ENCODE assay signal across 28 cellular contexts in the genomic region with DNA sequence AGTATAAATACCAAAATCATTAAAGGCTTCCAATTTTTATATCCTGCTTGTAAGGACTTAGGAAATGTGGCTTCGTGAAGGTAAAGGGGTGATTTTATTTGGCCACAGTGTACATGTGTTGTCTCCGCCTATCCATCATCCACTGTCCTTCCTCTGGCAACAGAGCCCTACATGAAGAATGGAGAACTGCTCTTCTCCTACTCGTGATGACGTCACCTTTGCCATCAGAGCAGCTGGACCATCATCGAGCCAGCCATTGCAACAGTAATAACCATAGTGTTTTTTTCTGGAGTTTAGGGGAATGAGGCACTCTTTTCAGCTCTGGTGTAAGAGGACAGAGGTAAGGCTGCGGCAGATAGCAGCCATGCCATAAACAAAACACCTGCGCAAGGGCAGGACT.
"Had no signal": no experiment of that assay in that cellular context is flagged by ENCODE, and none has a peak within 500 bp of the region (broad histone marks: within the 10 kb centered on the region; RNA-seq: fewer than 3 reads in every experiment).

No MANE protein-coding gene starts in this region.

- H3K36me3 ChIP-seq: breast epithelium, esophagus muscularis mucosa, left lung, lower lobe of right lung, thyroid gland, upper lobe of left lung had no signal

- H3K4me3 Mint-ChIP-seq: activated B cell treated with CpG ODN at 0.5 μM for 24 hours; activated CD8-positive, alpha-beta T cell treated with anti-CD3 and anti-CD28 coated beads for 36 hours; activated T-cell treated with anti-CD3 and anti-CD28 coated beads, Interleukin-2, amount 50 U/mL, for 4 hours; activated T-helper 17 cell treated with anti-CD3 and anti-CD28 coated beads, Interleukin-2, amount 50 U/mL, for 72 hours; dendritic cell treated with granulocyte-macrophage colony-stimulating factor and Interleukin-4, amounts not matched to agents 40 ng/mL and 50 ng/mL, for 4 days; endodermal cell; natural killer cell treated with Interleukin-12 subunit alpha and Interleukin-12 subunit beta and Interleukin-15 and Interleukin-18, amount 100 ng/mL, for 72 hours; stimulated activated effector memory CD8-positive, alpha-beta T cell treated with anti-CD3 and anti-CD28 coated beads, Interleukin-12 subunit alpha, Interleukin-12 subunit beta, amount 100 ng/mL, for 72 hours; stimulated activated naive CD8-positive, alpha-beta T cell treated with anti-CD3 and anti-CD28 coated beads, Interleukin-15, Interleukin-2, amounts not matched to agents 100 ng/mL and 50 ng/mL, for 24 hours; T-helper 17 cell had no signal

- DNase-seq: activated B cell treated with CpG ODN at 0.5 μM for 24 hours; activated CD4-positive, alpha-beta T cell treated with anti-CD3 and anti-CD28 coated beads, Interleukin-2, amount 50 U/mL, for 1 hour; activated CD8-positive, alpha-beta T cell treated with anti-CD3 and anti-CD28 coated beads for 36 hours; activated gamma-delta T cell treated with Interleukin-2 at 50 U/mL for 16 hours; activated naive CD4-positive, alpha-beta T cell treated with anti-CD3 and anti-CD28 coated beads, Interleukin-2, amount 50 U/mL, for 16 hours; activated T-cell treated with anti-CD3 and anti-CD28 coated beads, Interleukin-2, amount 50 U/mL, for 4 hours; central memory CD4-positive, alpha-beta T cell; endodermal cell; foreskin melanocyte; left lung; lower lobe of right lung; mesendoderm; mucosa of descending colon; right cardiac atrium; stimulated activated CD4-positive, alpha-beta T cell treated with anti-CD3 and anti-CD28 coated beads, Interleukin-12 subunit alpha, Interleukin-12 subunit beta, amount 100 ng/mL, for 4 hours; stimulated activated CD4-positive, alpha-beta T cell treated with anti-CD3 and anti-CD28 coated beads, Interleukin-4, amount 100 ng/mL, for 24 hours; T-helper 17 cell; T1000; thyroid gland; upper lobe of left lung had no signal

- H3K27ac ChIP-seq: breast epithelium, esophagus muscularis mucosa, left lung, lower lobe of right lung, thyroid gland, upper lobe of left lung had no signal

- H3K9me3 Mint-ChIP-seq: activated B cell treated with CpG ODN at 0.5 μM for 24 hours; activated CD8-positive, alpha-beta T cell treated with anti-CD3 and anti-CD28 coated beads for 36 hours; activated T-cell treated with anti-CD3 and anti-CD28 coated beads, Interleukin-2, amount 50 U/mL, for 4 hours; activated T-helper 17 cell treated with anti-CD3 and anti-CD28 coated beads, Interleukin-2, amount 50 U/mL, for 72 hours; dendritic cell treated with granulocyte-macrophage colony-stimulating factor and Interleukin-4, amounts not matched to agents 40 ng/mL and 50 ng/mL, for 4 days; natural killer cell treated with Interleukin-12 subunit alpha and Interleukin-12 subunit beta and Interleukin-15 and Interleukin-18, amount 100 ng/mL, for 72 hours; stimulated activated effector memory CD8-positive, alpha-beta T cell treated with anti-CD3 and anti-CD28 coated beads, Interleukin-12 subunit alpha, Interleukin-12 subunit beta, amount 100 ng/mL, for 72 hours; stimulated activated naive CD8-positive, alpha-beta T cell treated with anti-CD3 and anti-CD28 coated beads, Interleukin-15, Interleukin-2, amounts not matched to agents 100 ng/mL and 50 ng/mL, for 24 hours had no signal

- H3K4me3 ChIP-seq: breast epithelium, esophagus muscularis mucosa, left lung, lower lobe of right lung, mucosa of descending colon, thyroid gland, upper lobe of left lung had no signal

- H3K27me3 Mint-ChIP-seq: activated B cell treated with CpG ODN at 0.5 μM for 24 hours; activated CD8-positive, alpha-beta T cell treated with anti-CD3 and anti-CD28 coated beads for 36 hours; activated T-helper 17 cell treated with anti-CD3 and anti-CD28 coated beads, Interleukin-2, amount 50 U/mL, for 72 hours; dendritic cell treated with granulocyte-macrophage colony-stimulating factor and Interleukin-4, amounts not matched to agents 40 ng/mL and 50 ng/mL, for 4 days; natural killer cell treated with Interleukin-12 subunit alpha and Interleukin-12 subunit beta and Interleukin-15 and Interleukin-18, amount 100 ng/mL, for 72 hours; stimulated activated naive CD8-positive, alpha-beta T cell treated with anti-CD3 and anti-CD28 coated beads, Interleukin-15, Interleukin-2, amounts not matched to agents 100 ng/mL and 50 ng/mL, for 24 hours; T-helper 17 cell had no signal

- ATAC-seq: activated CD8-positive, alpha-beta T cell treated with anti-CD3 and anti-CD28 coated beads for 36 hours; activated T-cell treated with anti-CD3 and anti-CD28 coated beads, Interleukin-2, amount 50 U/mL, for 4 hours; activated T-helper 17 cell treated with anti-CD3 and anti-CD28 coated beads, Interleukin-2, amount 50 U/mL, for 72 hours; left lung; lower lobe of right lung; mucosa of descending colon; natural killer cell treated with Interleukin-12 subunit alpha and Interleukin-12 subunit beta and Interleukin-15 and Interleukin-18, amount 100 ng/mL, for 72 hours; right cardiac atrium; stimulated activated effector memory CD8-positive, alpha-beta T cell treated with anti-CD3 and anti-CD28 coated beads, Interleukin-12 subunit alpha, Interleukin-12 subunit beta, amount 100 ng/mL, for 72 hours; T-helper 17 cell had no signal

- H3K9me3 ChIP-seq: breast epithelium, esophagus muscularis mucosa, left lung, lower lobe of right lung, mucosa of descending colon, thyroid gland, upper lobe of left lung had no signal

- H3K36me3 Mint-ChIP-seq: natural killer cell treated with Interleukin-12 subunit alpha and Interleukin-12 subunit beta and Interleukin-15 and Interleukin-18, amount 100 ng/mL, for 72 hours had no signal

- H3K27me3 ChIP-seq: breast epithelium, esophagus muscularis mucosa, left lung, thyroid gland, upper lobe of left lung had no signal

- H3K27ac Mint-ChIP-seq: activated B cell treated with CpG ODN at 0.5 μM for 24 hours; activated CD8-positive, alpha-beta T cell treated with anti-CD3 and anti-CD28 coated beads for 36 hours; activated T-helper 17 cell treated with anti-CD3 and anti-CD28 coated beads, Interleukin-2, amount 50 U/mL, for 72 hours; dendritic cell treated with granulocyte-macrophage colony-stimulating factor and Interleukin-4, amounts not matched to agents 40 ng/mL and 50 ng/mL, for 4 days; endodermal cell; natural killer cell treated with Interleukin-12 subunit alpha and Interleukin-12 subunit beta and Interleukin-15 and Interleukin-18, amount 100 ng/mL, for 72 hours; stimulated activated effector memory CD8-positive, alpha-beta T cell treated with anti-CD3 and anti-CD28 coated beads, Interleukin-12 subunit alpha, Interleukin-12 subunit beta, amount 100 ng/mL, for 72 hours; stimulated activated naive CD8-positive, alpha-beta T cell treated with anti-CD3 and anti-CD28 coated beads, Interleukin-15, Interleukin-2, amounts not matched to agents 100 ng/mL and 50 ng/mL, for 24 hours; T-helper 17 cell had no signal

- FAIRE-seq: islet of Langerhans had no signal
